Comparison of ENCODE assay signal across 20 cellular contexts in genomic region chr1:210340751-210341328, GRCh38. TPM values are rescaled to one million over a fixed set of nuclear protein-coding genes. Genes with fewer than 3 reads are reported as not detected.
DNase-seq lines count a peak whose midpoint lies in the region; ATAC-seq, FAIRE-seq and TF ChIP-seq lines count a peak whose summit lies in the region.
"Had no signal": no experiment of that assay in that cellular context is flagged by ENCODE, and none has a peak within 500 bp of the region (broad histone marks: within the 10 kb centered on the region; RNA-seq: fewer than 3 reads in every experiment).

No MANE protein-coding gene starts in this region.

- ATAC-seq in effector memory CD8-positive, alpha-beta T cell (replicated peaks), result peak; percentile 78
- no peak for ATAC-seq in GM21381 (IDR thresholded peaks at IDR 0.05; ENCODE audit: unreplicated experiment)
- no peak for ATAC-seq in HG02870 (IDR thresholded peaks at IDR 0.05; ENCODE audit: unreplicated experiment)
- ATAC-seq in heart right ventricle, result no peak
- ATAC-seq: A549, mucosa of descending colon had no signal

- 94 to 95% methylated on average over 2 of the region's 2 CpGs for whole genome bisulfite sequencing in heart right ventricle, 2 donors

- peaks cover 12% of the 10 kb centered on the region for H3K27me3 Mint-ChIP-seq in activated CD4-positive, alpha-beta T cell treated with anti-CD3 and anti-CD28 coated beads, Interleukin-2, amount 10 ng/mL, durations not matched to agents 24 days and 14 days
- peaks cover 28% of the 10 kb centered on the region for H3K27me3 Mint-ChIP-seq in T-helper 2 cell treated with Interferon-gamma antibody and Interleukin-4, amounts not matched to agents 5 μg/mL and 100 μg/mL, for 36 hours (ENCODE audit: low read depth)
- no peaks in the 10 kb centered on the region for H3K27me3 Mint-ChIP-seq in effector memory CD8-positive, alpha-beta T cell

- H3K4me3 ChIP-seq in heart right ventricle, result no peak overlapping the region
- H3K4me3 ChIP-seq: A549, mucosa of descending colon, suprapubic skin had no signal

- no peaks in the 10 kb centered on the region for H3K36me3 ChIP-seq in heart right ventricle
- H3K36me3 ChIP-seq: suprapubic skin had no signal

- FAIRE-seq in GM12891 (lab: Jason Lieb, UNC), result peak; percentile 74
- FAIRE-seq: A549, colon, endometrium, islet of Langerhans had no signal

- no peaks in the 10 kb centered on the region for H3K9me3 Mint-ChIP-seq in activated CD4-positive, alpha-beta T cell treated with anti-CD3 and anti-CD28 coated beads, Interleukin-2, amount 10 ng/mL, durations not matched to agents 24 days and 14 days
- H3K9me3 Mint-ChIP-seq in T-helper 2 cell treated with Interferon-gamma antibody and Interleukin-4, amounts not matched to agents 5 μg/mL and 100 μg/mL, for 36 hours, result no peaks in the 10 kb centered on the region
- H3K9me3 Mint-ChIP-seq in effector memory CD8-positive, alpha-beta T cell, result no peaks in the 10 kb centered on the region

- no peaks in the 10 kb centered on the region for H3K27me3 ChIP-seq in heart right ventricle
- H3K27me3 ChIP-seq: suprapubic skin had no signal

- TF ChIP-seq POLR2A in GM12891 (IDR thresholded peaks at IDR 0.05; ENCODE audit: low read depth, low read length), result no peak

- H3K9me3 ChIP-seq in heart right ventricle, result no peaks in the 10 kb centered on the region
- H3K9me3 ChIP-seq: A549, mucosa of descending colon, suprapubic skin had no signal

- no peak for DNase-seq in activated CD4-positive, alpha-beta T cell treated with anti-CD3 and anti-CD28 coated beads, Interleukin-2, amount 10 ng/mL, durations not matched to agents 24 days and 14 days
- DNase-seq in activated CD4-positive, alpha-beta T cell treated with anti-CD3 and anti-CD28 coated beads, Interleukin-2, amount 50 U/mL, for 48 hours, result no peak
- DNase-seq in GM12891 (ENCODE audit: insufficient read length, low spot score), result no peak
- DNase-seq in T-helper 2 cell treated with Interferon-gamma antibody and Interleukin-4, amounts not matched to agents 5 μg/mL and 100 μg/mL, for 36 hours (ENCODE audit: low spot score), result no peak
- no peak for DNase-seq in effector memory CD8-positive, alpha-beta T cell
- DNase-seq in heart right ventricle, result no peak
- DNase-seq: activated CD8-positive, alpha-beta memory T cell treated with anti-CD3 and anti-CD28 coated beads for 24 hours; C1 segment of cervical spinal cord; DMS53; mucosa of descending colon; NCI-H2029; NCI-H524 had no signal

- intact Hi-C loops in activated CD4-positive, alpha-beta T cell treated with anti-CD3 and anti-CD28 coated beads, Interleukin-2, amount 10 ng/mL, durations not matched to agents 24 days and 14 days (cut with micrococcal nuclease), result loop anchor here (1.0 kb wide), 2 partner anchors 9 to 33 kb away; no protein-coding TSS in a partner anchor
- intact Hi-C loops in heart right ventricle (cut with DNase I), result no loop called here

- H3K4me1 Mint-ChIP-seq in activated CD4-positive, alpha-beta T cell treated with anti-CD3 and anti-CD28 coated beads, Interleukin-2, amount 10 ng/mL, durations not matched to agents 24 days and 14 days, result peaks cover 19% of the 10 kb centered on the region
- peaks cover 18% of the 10 kb centered on the region for H3K4me1 Mint-ChIP-seq in T-helper 2 cell treated with Interferon-gamma antibody and Interleukin-4, amounts not matched to agents 5 μg/mL and 100 μg/mL, for 36 hours (ENCODE audit: low read depth)
- peaks cover 12 to 16% of the 10 kb centered on the region in 2 donors for H3K4me1 Mint-ChIP-seq in effector memory CD8-positive, alpha-beta T cell (ENCODE audit: low read depth in 2 of 2)

- no peak overlapping the region for H3K27ac ChIP-seq in heart right ventricle
- H3K27ac ChIP-seq: A549, RWPE1, suprapubic skin had no signal

- peak overlapping the region; percentile 32 for H3K4me3 Mint-ChIP-seq in activated CD4-positive, alpha-beta T cell treated with anti-CD3 and anti-CD28 coated beads, Interleukin-2, amount 10 ng/mL, durations not matched to agents 24 days and 14 days
- peak overlapping the region; percentile 58 for H3K4me3 Mint-ChIP-seq in T-helper 2 cell treated with Interferon-gamma antibody and Interleukin-4, amounts not matched to agents 5 μg/mL and 100 μg/mL, for 36 hours
- H3K4me3 Mint-ChIP-seq in effector memory CD8-positive, alpha-beta T cell, result peak overlapping the region; percentile 26 to 47

- H3K36me3 Mint-ChIP-seq in activated CD4-positive, alpha-beta T cell treated with anti-CD3 and anti-CD28 coated beads, Interleukin-2, amount 10 ng/mL, durations not matched to agents 24 days and 14 days (ENCODE audit: low read depth), result no peaks in the 10 kb centered on the region
- H3K36me3 Mint-ChIP-seq in T-helper 2 cell treated with Interferon-gamma antibody and Interleukin-4, amounts not matched to agents 5 μg/mL and 100 μg/mL, for 36 hours (ENCODE audit: low read depth), result no peaks in the 10 kb centered on the region
- peaks cover 3% of the 10 kb centered on the region for H3K36me3 Mint-ChIP-seq in effector memory CD8-positive, alpha-beta T cell (ENCODE audit: insufficient read depth)

- H3K27ac Mint-ChIP-seq in activated CD4-positive, alpha-beta T cell treated with anti-CD3 and anti-CD28 coated beads, Interleukin-2, amount 10 ng/mL, durations not matched to agents 24 days and 14 days, result peak overlapping the region; percentile 18
- peak overlapping the region; percentile 37 for H3K27ac Mint-ChIP-seq in T-helper 2 cell treated with Interferon-gamma antibody and Interleukin-4, amounts not matched to agents 5 μg/mL and 100 μg/mL, for 36 hours
- H3K27ac Mint-ChIP-seq in effector memory CD8-positive, alpha-beta T cell, result peak overlapping the region in 1 of 2 donors; percentile 77

- H3K4me1 ChIP-seq in heart right ventricle, result peaks cover 0 to 22% (median 13%) of the 10 kb centered on the region in 9 donors

- TF ChIP-seq CTCF in heart right ventricle (IDR thresholded peaks at IDR 0.05), result no peak

TF ChIP-seq in GM12891, 5 proteins besides CTCF, POLR2A, EP300 and RAD21:
- no peak for TF ChIP-seq PAX5 (IDR thresholded peaks at IDR 0.05; ENCODE audit: insufficient read depth, low read length, severe bottlenecking)
- TF ChIP-seq TAF1 (IDR thresholded peaks at IDR 0.05; ENCODE audit: low read depth, low read length), result no peak
- TF ChIP-seq POLR2AphosphoS5 (IDR thresholded peaks at IDR 0.05; ENCODE audit: low read depth, low read length), result no peak
- no peak for TF ChIP-seq SPI1 (IDR thresholded peaks at IDR 0.05; ENCODE audit: low read depth, low read length)
- no peak for TF ChIP-seq POU2F2 (IDR thresholded peaks at IDR 0.05; ENCODE audit: low read depth, low read length)

RNA-seq across cellular contexts. Expression of gene HHAT, which starts 12.1 kb away (rescaled TPM):
- total RNA-seq in activated CD4-positive, alpha-beta T cell treated with anti-CD3 and anti-CD28 coated beads, Interleukin-2, amount 10 ng/mL, durations not matched to agents 24 days and 14 days, result 0.47 and 0.69 TPM in 2 replicates
- polyA plus RNA-seq in GM12891 (2012; ENCODE audit: low read depth, missing spikeins), result 1.7 TPM
- 1 to 10 TPM in 9 of 10 donors, under 1 TPM in 1; 0.95 to 4.3 (median 2.6) TPM for total RNA-seq in heart right ventricle
- 1 to 10 TPM in 1 of 2 donors, under 1 TPM in 1; 0.81 to 1.2 TPM for polyA plus RNA-seq in heart right ventricle
